In the genomic region with DNA sequence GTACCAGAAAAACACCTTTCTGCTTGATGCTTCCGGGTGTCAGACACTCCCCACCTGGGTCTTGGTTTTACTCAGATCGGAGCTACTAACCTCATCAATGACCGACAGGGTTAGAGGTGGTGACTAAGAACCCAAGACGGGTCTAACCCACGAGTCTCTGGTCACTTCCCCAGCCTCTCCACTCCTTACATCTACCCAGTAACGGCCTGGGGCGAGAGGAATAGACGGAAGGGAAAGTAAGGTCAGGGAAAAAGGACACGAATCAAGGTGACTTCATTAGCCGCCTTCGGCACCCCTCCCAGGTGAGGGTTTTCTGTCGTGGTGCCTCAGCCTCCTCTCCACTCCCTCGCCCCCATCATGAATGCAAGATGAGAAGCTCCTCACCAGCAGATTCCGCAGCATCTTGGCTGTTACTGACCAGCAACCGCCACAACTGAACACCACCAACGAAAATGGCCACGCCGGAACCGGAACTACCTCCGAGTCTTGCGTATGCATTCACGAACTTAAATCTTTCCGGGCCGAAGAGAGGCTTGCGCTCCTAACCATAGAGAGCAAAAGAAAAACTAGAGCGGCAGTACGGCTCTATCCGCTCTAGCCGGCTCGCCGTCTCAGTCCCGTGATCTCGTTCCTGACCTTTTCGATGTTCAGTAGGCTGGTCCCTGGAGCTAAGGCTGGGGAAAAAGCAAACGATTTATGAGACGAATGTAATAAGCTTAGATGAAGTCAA, we compare ENCODE assay signal across 8 cellular contexts. TPM values are rescaled to one million over a fixed set of nuclear protein-coding genes. Genes with fewer than 3 reads are reported as not detected.
A peak's percentile ranks its signal among the peaks of the same experiment; 100 is the strongest.
DNase-seq lines count a peak whose midpoint lies in the region; ATAC-seq, FAIRE-seq and TF ChIP-seq lines count a peak whose summit lies in the region.

A gene with protein sequence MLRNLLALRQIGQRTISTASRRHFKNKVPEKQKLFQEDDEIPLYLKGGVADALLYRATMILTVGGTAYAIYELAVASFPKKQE (minus strand): TSS at position 469 of the 730 bp plus-strand sequence. CDS start 67 bp downstream, at position 402.

- H3K36me3 ChIP-seq in adrenal gland (replicated peaks in 1 of 2), result peaks cover 0 to 16% of the 10 kb centered on the region in 2 donors
- H3K36me3 ChIP-seq in trophoblast cell (ENCODE audit: control insufficient read depth in 1 of 2, insufficient read depth in 2 of 2, low read length in 2 of 2), result peaks cover 10 to 12% of the 10 kb centered on the region in 2 experiments
- peaks cover 0 to 26% (median 12%) of the 10 kb centered on the region in 4 donors for H3K36me3 ChIP-seq in transverse colon

- peak within 1 kb of the TSS; percentile 11 for H2AK5ac ChIP-seq in trophoblast cell (ENCODE audit: low read length)

- no peak for TF ChIP-seq CTCF in adrenal gland (IDR thresholded peaks at IDR 0.05)
- TF ChIP-seq CTCF in transverse colon (IDR thresholded peaks at IDR 0.05), result no peak

- TF ChIP-seq EP300 in transverse colon (IDR thresholded peaks at IDR 0.05; ENCODE audit: low read depth), result no peak

- H3K9ac ChIP-seq in trophoblast cell (ENCODE audit: low read length), result peak within 1 kb of the TSS; percentile 97

- H3K27ac ChIP-seq in adrenal gland (peak within 1 kb of the TSS; percentile 51 to 98 (median 90)), trophoblast cell (ENCODE audit: low read depth, low read length) (peak within 1 kb of the TSS; percentile 87), transverse colon (peak within 1 kb of the TSS; percentile 89 to 95 (median 92))

- peak within 1 kb of the TSS; percentile 81 for H4K8ac ChIP-seq in trophoblast cell (ENCODE audit: low read depth, low read length)

- TF ChIP-seq POLR2A in GM12892 (IDR thresholded peaks at IDR 0.05; ENCODE audit: low read depth, low read length) (peak; percentile 94), adrenal gland (IDR thresholded peaks at IDR 0.05) (peak; percentile 57 to 89), transverse colon (IDR thresholded peaks at IDR 0.05) (peak; percentile 94)

- H3K4me1 ChIP-seq in adrenal gland (replicated peaks in 1 of 2), result peaks cover 6 to 27% of the 10 kb centered on the region in 2 donors
- H3K4me1 ChIP-seq in trophoblast cell (ENCODE audit: control insufficient read depth in 1 of 2, insufficient read depth in 2 of 2, low read length in 2 of 2), result peaks cover 0 to 1% of the 10 kb centered on the region in 2 experiments
- peaks cover 0 to 33% (median 18%) of the 10 kb centered on the region in 4 donors for H3K4me1 ChIP-seq in transverse colon

- H4K12ac ChIP-seq in trophoblast cell (ENCODE audit: low read depth, low read length), result peak within 1 kb of the TSS; percentile 25

- intact Hi-C loops in adrenal gland (cut with DNase I), result no loop called here
- intact Hi-C loops in cardiac septum (cut with DNase I), result no loop called here
- intact Hi-C loops in transverse colon (cut with DNase I; ENCODE audit: low total_unique reads), result no loop called here

- peak within 1 kb of the TSS; percentile 56 to 96 (median 82) for H3K4me3 ChIP-seq in adrenal gland
- peak within 1 kb of the TSS; percentile 91 for H3K4me3 ChIP-seq in trophoblast cell (ENCODE audit: low read depth, low read length)
- peak within 1 kb of the TSS; percentile 48 to 82 (median 70) for H3K4me3 ChIP-seq in transverse colon

- H3K4me2 ChIP-seq in trophoblast cell (ENCODE audit: low read length), result peak within 1 kb of the TSS; percentile 95

- H3K23ac ChIP-seq in trophoblast cell (ENCODE audit: low read length), result no peak within 1 kb of the TSS

- H2AFZ ChIP-seq in trophoblast cell (ENCODE audit: insufficient read depth, low read length, poor library complexity), result peak within 1 kb of the TSS; percentile 47

- H3K14ac ChIP-seq in trophoblast cell (ENCODE audit: low read length), result peak within 1 kb of the TSS; percentile 56

- H3K79me2 ChIP-seq in trophoblast cell (ENCODE audit: control insufficient read depth, insufficient read depth, low read length, poor library complexity), result peaks cover 2% of the 10 kb centered on the region

- peak; percentile 94 for ATAC-seq in HG02852 (IDR thresholded peaks at IDR 0.05; ENCODE audit: unreplicated experiment)

- H3K27me3 ChIP-seq in adrenal gland, result no peaks in the 10 kb centered on the region
- no peaks in the 10 kb centered on the region for H3K27me3 ChIP-seq in trophoblast cell (ENCODE audit: insufficient read depth, low read length)
- no peaks in the 10 kb centered on the region for H3K27me3 ChIP-seq in transverse colon

- DNase-seq in GM12892 (ENCODE audit: insufficient read length) (peak; percentile 47), NCI-H146 (lab: John Stamatoyannopoulos, UW) (peak; percentile 99), T-helper 1 cell (peak; percentile 62 to 95 (median 76)), adrenal gland (peak; percentile 88 to 97 (median 94)), cardiac septum (ENCODE audit: low spot score) (peak; percentile 95), trophoblast cell (peak; percentile 99), transverse colon (peak; percentile 91)

- peak within 1 kb of the TSS; percentile 5 for H2BK12ac ChIP-seq in trophoblast cell (ENCODE audit: low read length)

- peak within 1 kb of the TSS; percentile 70 for H2BK5ac ChIP-seq in trophoblast cell (ENCODE audit: low read depth, low read length, poor library complexity)

- no peak within 1 kb of the TSS for H2BK120ac ChIP-seq in trophoblast cell (ENCODE audit: insufficient read depth, low read length, poor library complexity)

- in situ Hi-C loops in transverse colon (cut with MboI; ENCODE audit: low pct_ligation_motif_present in 1 of 4, low pct_unique_long_range_greater_than_20kb in 1 of 4, low sequenced_read_pairs in 3 of 4), result no loop called here

- WGBS in adrenal gland, 4 donors, result 0 to 2% (median 0%) methylated on average over 34 to 36 of the region's 36 CpGs
- no CpG with 5 or more reads among the region's 36 CpGs for WGBS in trophoblast cell (ENCODE audit: extremely low coverage, insufficient coverage, insufficient read length)
- WGBS in transverse colon (ENCODE audit: low coverage in 1 of 2), 2 donors, result 0% methylated on average over 3 to 36 of the region's 36 CpGs

- H3K79me1 ChIP-seq in trophoblast cell (ENCODE audit: low read length), result peaks cover 9% of the 10 kb centered on the region

- peak within 1 kb of the TSS; percentile 19 for H3K4ac ChIP-seq in trophoblast cell (ENCODE audit: low read depth, low read length)

- peak within 1 kb of the TSS; percentile 16 for H3K18ac ChIP-seq in trophoblast cell (ENCODE audit: low read length)

- peak; percentile 99 for FAIRE-seq in GM12892 (lab: Jason Lieb, UNC)

- H3K9me3 ChIP-seq in adrenal gland (replicated peaks in 1 of 3), result no peaks in the 10 kb centered on the region
- no peaks in the 10 kb centered on the region for H3K9me3 ChIP-seq in trophoblast cell (ENCODE audit: insufficient read depth, low read depth, low read length)
- H3K9me3 ChIP-seq in transverse colon, result no peaks in the 10 kb centered on the region

- H4K91ac ChIP-seq in trophoblast cell (ENCODE audit: low read depth, low read length), result peak within 1 kb of the TSS; percentile 31

RNA-seq across cellular contexts. Expression of the gene that starts here (rescaled TPM):
- polyA plus RNA-seq in GM12892 (2012; ENCODE audit: missing spikeins), result 412 TPM
- total RNA-seq in adrenal gland (100 to 1,000 TPM; 150 to 542 (median 334) TPM), cardiac septum (890 TPM), transverse colon (100 to 1,000 TPM; 146 to 469 (median 349) TPM)
- polyA plus RNA-seq in adrenal gland, result 100 to 1,000 TPM; 304 to 542 (median 329) TPM
- 835 and 927 TPM in 2 replicates for polyA plus RNA-seq in trophoblast cell (2013)

Comparison
In these comparisons a context has a peak if more than half of its experiments do, and no peak if none do; other contexts are left out.
1. Peak in every context shown above with its lines: DNase-seq, ATAC-seq, H3K4me3 ChIP-seq and H3K27ac ChIP-seq.
2. DNase-seq: peak in every context shown above with its lines; median percentile 99 in NCI-H146; 99 in trophoblast cell; 95 in cardiac septum; 94 in adrenal gland; 91 in transverse colon; 76 in T-helper 1 cell; 47 in GM12892.